ENCODE assay signal across 28 cellular contexts in genomic region chr11:78869293-78869692, GRCh38.
"Had no signal": no experiment of that assay in that cellular context is flagged by ENCODE, and none has a peak within 500 bp of the region (broad histone marks: within the 10 kb centered on the region; RNA-seq: fewer than 3 reads in every experiment).

No MANE protein-coding gene starts in this region.

- H2AFZ ChIP-seq: neural progenitor cell, parathyroid adenoma had no signal

- H3K27ac ChIP-seq: adrenal gland, body of pancreas, gastrocnemius medialis, neural progenitor cell, parathyroid adenoma, right atrium auricular region, stomach, thyroid gland, VCaP had no signal

- H3K27me3 ChIP-seq: adrenal gland, body of pancreas, gastrocnemius medialis, neural progenitor cell, right atrium auricular region, stomach, thyroid gland had no signal

- H3K27ac Mint-ChIP-seq: activated naive CD4-positive, alpha-beta T cell treated with anti-CD3 and anti-CD28 coated beads for 36 hours; activated naive CD8-positive, alpha-beta T cell treated with anti-CD3 and anti-CD28 coated beads for 36 hours; naive B cell; neural progenitor cell; stimulated activated naive B cell treated with anti-CD40 and anti-IgM and Interleukin-4, amounts not matched to agents 10 μg/mL and 1 μg/mL and 100 μg/mL, for 72 hours had no signal

- H3K9ac ChIP-seq: neural progenitor cell, parathyroid adenoma had no signal

- H3K4me1 ChIP-seq: adrenal gland, body of pancreas, gastrocnemius medialis, parathyroid adenoma, right atrium auricular region, stomach had no signal

- H3K36me3 Mint-ChIP-seq: activated naive CD8-positive, alpha-beta T cell treated with anti-CD3 and anti-CD28 coated beads for 36 hours; naive B cell; stimulated activated naive B cell treated with anti-CD40 and anti-IgM and Interleukin-4, amounts not matched to agents 10 μg/mL and 1 μg/mL and 100 μg/mL, for 72 hours had no signal

- H3K4me3 ChIP-seq: adrenal gland, body of pancreas, gastrocnemius medialis, neural progenitor cell, right atrium auricular region, stomach, thyroid gland had no signal

- H3K9me3 ChIP-seq: adrenal gland, body of pancreas, gastrocnemius medialis, right atrium auricular region, stomach, thyroid gland had no signal

- H3K36me3 ChIP-seq: adrenal gland, gastrocnemius medialis, neural progenitor cell, right atrium auricular region, stomach, thyroid gland had no signal

- H3K4me1 Mint-ChIP-seq: activated naive CD8-positive, alpha-beta T cell treated with anti-CD3 and anti-CD28 coated beads for 36 hours; naive B cell; stimulated activated naive B cell treated with anti-CD40 and anti-IgM and Interleukin-4, amounts not matched to agents 10 μg/mL and 1 μg/mL and 100 μg/mL, for 72 hours had no signal

- H3K4me3 Mint-ChIP-seq: activated naive CD4-positive, alpha-beta T cell treated with anti-CD3 and anti-CD28 coated beads for 36 hours; activated naive CD8-positive, alpha-beta T cell treated with anti-CD3 and anti-CD28 coated beads for 36 hours; naive B cell; neural progenitor cell; stimulated activated naive B cell treated with anti-CD40 and anti-IgM and Interleukin-4, amounts not matched to agents 10 μg/mL and 1 μg/mL and 100 μg/mL, for 72 hours had no signal

- H3K9me3 Mint-ChIP-seq: activated naive CD4-positive, alpha-beta T cell treated with anti-CD3 and anti-CD28 coated beads for 36 hours; activated naive CD8-positive, alpha-beta T cell treated with anti-CD3 and anti-CD28 coated beads for 36 hours; neural progenitor cell; stimulated activated naive B cell treated with anti-CD40 and anti-IgM and Interleukin-4, amounts not matched to agents 10 μg/mL and 1 μg/mL and 100 μg/mL, for 72 hours had no signal

- ATAC-seq: activated CD4-positive, CD25-positive, alpha-beta regulatory T cell treated with anti-CD3 and anti-CD28 coated beads, Interleukin-2, amount 50 U/mL, for 24 hours; body of pancreas; gastrocnemius medialis; left cardiac atrium; stimulated activated naive B cell treated with anti-CD40 and anti-IgM and Interleukin-4, amounts not matched to agents 10 μg/mL and 1 μg/mL and 100 μg/mL, for 72 hours had no signal

- DNase-seq: activated CD4-positive, alpha-beta T cell treated with anti-CD3 and anti-CD28 coated beads for 48 hours; activated CD4-positive, alpha-beta T cell treated with anti-CD3 and anti-CD28 coated beads, Interleukin-2, amount 50 U/mL, for 48 hours; activated CD8-positive, alpha-beta memory T cell treated with anti-CD3 and anti-CD28 coated beads for 24 hours; activated effector memory CD4-positive, alpha-beta T cell treated with Interleukin-2 at 50 U/mL for 16 hours; activated naive CD4-positive, alpha-beta T cell treated with anti-CD3 and anti-CD28 coated beads for 36 hours; activated naive CD8-positive, alpha-beta T cell treated with anti-CD3 and anti-CD28 coated beads for 36 hours; adrenal gland; aorta; body of pancreas; dermis blood vessel endothelial cell; effector CD4-positive, alpha-beta T cell; erythroblast; gastrocnemius medialis; glutamatergic neuron; left cardiac atrium; mammary epithelial cell; naive B cell; occipital lobe; stimulated activated CD4-positive, alpha-beta T cell treated with anti-CD3 and anti-CD28 coated beads, Interleukin-15, amount 100 ng/mL, for 24 hours; stimulated activated CD4-positive, alpha-beta T cell treated with anti-CD3 and anti-CD28 coated beads, Interleukin-2, amount 100 ng/mL, for 24 hours; stimulated activated naive B cell treated with anti-CD40 and anti-IgM and Interleukin-4, amounts not matched to agents 10 μg/mL and 1 μg/mL and 100 μg/mL, for 72 hours; stomach had no signal

- H3K4me2 ChIP-seq: neural progenitor cell had no signal

- H3K79me2 ChIP-seq: parathyroid adenoma had no signal
